18 cellular contexts compared by ENCODE assay signal in the genomic region with DNA sequence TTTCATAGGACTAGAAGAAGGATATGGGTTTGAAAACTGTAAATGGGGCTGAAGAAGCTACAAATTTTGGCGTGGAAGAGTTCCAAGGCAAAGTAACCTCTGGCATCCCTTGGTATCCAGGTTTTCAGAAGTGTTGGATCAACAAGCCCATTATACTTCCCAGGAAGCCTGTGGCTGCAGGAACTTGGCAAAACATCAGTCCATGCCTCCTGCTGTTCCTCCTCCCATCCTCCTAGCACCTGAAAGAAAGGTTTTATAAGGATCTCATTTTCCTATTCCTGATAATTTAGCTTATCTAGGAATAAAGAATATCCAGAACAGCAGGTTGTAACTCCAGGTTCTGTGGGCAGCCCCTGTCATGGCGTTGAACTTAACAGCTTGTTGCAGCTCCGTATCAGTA.
DNase-seq lines count a peak whose midpoint lies in the region; ATAC-seq and TF ChIP-seq lines count a peak whose summit lies in the region.
"Had no signal": no experiment of that assay in that cellular context is flagged by ENCODE, and none has a peak within 500 bp of the region (broad histone marks: within the 10 kb centered on the region; RNA-seq: fewer than 3 reads in every experiment).

No MANE protein-coding gene starts in this region.

- no peaks in the 10 kb centered on the region for H3K36me3 Mint-ChIP-seq in neural progenitor cell
- H3K36me3 Mint-ChIP-seq: CD4-positive, alpha-beta memory T cell had no signal

- TF ChIP-seq CTCF in neural progenitor cell (IDR thresholded peaks at IDR 0.05) (no peak), body of pancreas (IDR thresholded peaks at IDR 0.05) (no peak)

- no peaks in the 10 kb centered on the region for H4K20me1 ChIP-seq in neural progenitor cell (ENCODE audit: low read depth)

- no peaks in the 10 kb centered on the region for H3K79me2 ChIP-seq in neural progenitor cell (ENCODE audit: low read depth)

- H3K27ac Mint-ChIP-seq in neural progenitor cell, result no peak overlapping the region
- H3K27ac Mint-ChIP-seq: CD4-positive, alpha-beta memory T cell had no signal

- peak overlapping the region; percentile 31 for H3K4me3 ChIP-seq in endocrine pancreas (ENCODE audit: control insufficient read depth, insufficient read depth, low read length)
- no peak overlapping the region for H3K4me3 ChIP-seq in neural progenitor cell
- no peak overlapping the region for H3K4me3 ChIP-seq in body of pancreas
- H3K4me3 ChIP-seq: A549 had no signal

- intact Hi-C loops in body of pancreas (cut with DNase I), result no loop called here

- H3K27ac ChIP-seq in KOPT-K1 (ENCODE audit: low read depth, low read length, poor library complexity, severe bottlenecking), result peak overlapping the region; percentile 6
- no peak overlapping the region for H3K27ac ChIP-seq in neural progenitor cell
- H3K27ac ChIP-seq in body of pancreas, result no peak overlapping the region
- H3K27ac ChIP-seq: A549 had no signal

- H3K27me3 Mint-ChIP-seq in neural progenitor cell (ENCODE audit: insufficient read depth, low read depth), result no peaks in the 10 kb centered on the region

- WGBS in body of pancreas, 2 donors, result 70 to 77% methylated on average over 3 of the region's 3 CpGs

- no peaks in the 10 kb centered on the region for H3F3A ChIP-seq in neural progenitor cell (ENCODE audit: low read depth)

- H3K9ac ChIP-seq in endocrine pancreas (ENCODE audit: control insufficient read depth, insufficient read depth, low read length) (no peak overlapping the region), neural progenitor cell (no peak overlapping the region)

- H3K9me3 ChIP-seq in KOPT-K1 (ENCODE audit: insufficient read depth, low read length, poor library complexity, severe bottlenecking) (no peaks in the 10 kb centered on the region), endocrine pancreas (ENCODE audit: control insufficient read depth, low read length) (no peaks in the 10 kb centered on the region), neural progenitor cell (ENCODE audit: low read depth) (no peaks in the 10 kb centered on the region), body of pancreas (no peaks in the 10 kb centered on the region)
- H3K9me3 ChIP-seq: A549 had no signal

- no peak for DNase-seq in neural progenitor cell (ENCODE audit: low spot score)
- no peak for DNase-seq in SHP77 treated with DMSO at 0.1 percent for 48 hours (lab: John Stamatoyannopoulos, UW)
- DNase-seq in body of pancreas, result no peak
- DNase-seq: 8988T; C1 segment of cervical spinal cord; Calu3; CD4-positive, alpha-beta memory T cell; COR-L47; DMS53; DMS79 treated with DMSO at 0.1 percent for 48 hours; GF-D8; GOT3; H7; HCEC 1CT had no signal

- H3K27me3 ChIP-seq in endocrine pancreas (ENCODE audit: control insufficient read depth, insufficient read depth, low read length) (no peaks in the 10 kb centered on the region), neural progenitor cell (no peaks in the 10 kb centered on the region), body of pancreas (no peaks in the 10 kb centered on the region)

- no peak for ATAC-seq in GM19463 (IDR thresholded peaks at IDR 0.05; ENCODE audit: unreplicated experiment)
- no peak for ATAC-seq in body of pancreas
- ATAC-seq: A549 had no signal

- peak overlapping the region; percentile 28 for H2AFZ ChIP-seq in neural progenitor cell (replicated peaks)

- TF ChIP-seq POLR2A in body of pancreas (IDR thresholded peaks at IDR 0.05), result no peak

- H3K4me3 Mint-ChIP-seq in neural progenitor cell, result no peak overlapping the region
- H3K4me3 Mint-ChIP-seq: CD4-positive, alpha-beta memory T cell had no signal

- no peaks in the 10 kb centered on the region for H3K4me1 ChIP-seq in endocrine pancreas (ENCODE audit: control insufficient read depth, insufficient read depth, low read length)
- peaks cover 5% of the 10 kb centered on the region for H3K4me1 ChIP-seq in neural progenitor cell
- no peaks in the 10 kb centered on the region for H3K4me1 ChIP-seq in body of pancreas
- H3K4me1 ChIP-seq: A549 had no signal

- H3K9me3 Mint-ChIP-seq in neural progenitor cell, result no peaks in the 10 kb centered on the region

- peaks cover 4% of the 10 kb centered on the region for H3K4me1 Mint-ChIP-seq in neural progenitor cell

- H3K4me2 ChIP-seq in neural progenitor cell, result no peak overlapping the region
- H3K4me2 ChIP-seq: A549 had no signal

- H3K36me3 ChIP-seq in KOPT-K1 (ENCODE audit: insufficient read depth, low read length) (no peaks in the 10 kb centered on the region), endocrine pancreas (ENCODE audit: control insufficient read depth, insufficient read depth, low read length) (no peaks in the 10 kb centered on the region), neural progenitor cell (no peaks in the 10 kb centered on the region), body of pancreas (replicated peaks in 1 of 2; ENCODE audit: insufficient read depth in 1 of 2, low read depth in 2 of 2) (no peaks in the 10 kb centered on the region)
